ENCODE assay signal across 12 cellular contexts in genomic region chr3:133674290-133674912, GRCh38. TPM values are rescaled to one million over a fixed set of nuclear protein-coding genes. Genes with fewer than 3 reads are reported as not detected.
DNase-seq lines count a peak whose midpoint lies in the region; ATAC-seq and TF ChIP-seq lines count a peak whose summit lies in the region.
"Had no signal": no experiment of that assay in that cellular context is flagged by ENCODE, and none has a peak within 500 bp of the region (broad histone marks: within the 10 kb centered on the region; RNA-seq: fewer than 3 reads in every experiment).

No MANE protein-coding gene starts in this region.

- no peaks in the 10 kb centered on the region for H4K20me1 ChIP-seq in neural cell (ENCODE audit: insufficient read depth)

- DNase-seq in left ventricle myocardium inferior, result no peak
- DNase-seq in cardiac septum (ENCODE audit: low spot score), result no peak
- DNase-seq in endodermal cell, result peak; percentile 67
- DNase-seq in aorta, result no peak
- no peak for DNase-seq in GM19238 (ENCODE audit: insufficient read length, low spot score)
- no peak for DNase-seq in stimulated activated CD4-positive, alpha-beta T cell treated with anti-CD3 and anti-CD28 coated beads, Interleukin-1b, Interleukin-23, amount 100 ng/mL, for 48 hours
- no peak for DNase-seq in SKM-1 (lab: John Stamatoyannopoulos, UW; ENCODE audit: unreplicated experiment)
- DNase-seq: naive thymus-derived CD8-positive, alpha-beta T cell; SIG-M5; WERI-Rb-1 had no signal

- no peaks in the 10 kb centered on the region for H3K79me2 ChIP-seq in neural cell (replicated peaks; ENCODE audit: insufficient read depth, low read length)

- H3K9ac ChIP-seq in endodermal cell (ENCODE audit: extremely low read depth, low read length, poor library complexity, severe bottlenecking) (no peak overlapping the region), neural cell (ENCODE audit: low read length) (no peak overlapping the region)

- ATAC-seq in aorta (ENCODE audit: low FRiP score), result peak; percentile 26

- peaks cover 57% of the 10 kb centered on the region for H3K27me3 Mint-ChIP-seq in endodermal cell (ENCODE audit: insufficient read depth)

- 10 to 11% methylated on average over 21 to 47 of the region's 47 CpGs for WGBS in endodermal cell (ENCODE audit: insufficient coverage in 1 of 2, insufficient read length in 1 of 2), 2 experiments
- 3 to 4% methylated on average over 47 of the region's 47 CpGs for WGBS in aorta, 2 donors

- H3K4me1 ChIP-seq in left ventricle myocardium inferior, result peaks cover 11% of the 10 kb centered on the region
- no peaks in the 10 kb centered on the region for H3K4me1 ChIP-seq in endodermal cell (ENCODE audit: control insufficient read depth, insufficient read depth, low read length)
- H3K4me1 ChIP-seq in aorta (ENCODE audit: control insufficient read depth in 1 of 2, insufficient read depth in 2 of 2, low read length in 2 of 2), result no peaks in the 10 kb centered on the region

- no peaks in the 10 kb centered on the region for H3K36me3 ChIP-seq in left ventricle myocardium inferior
- H3K36me3 ChIP-seq in endodermal cell (ENCODE audit: control insufficient read depth, insufficient read depth, low read length), result no peaks in the 10 kb centered on the region
- H3K36me3 ChIP-seq in neural cell (ENCODE audit: insufficient read depth, low read length), result no peaks in the 10 kb centered on the region
- no peaks in the 10 kb centered on the region for H3K36me3 ChIP-seq in aorta (ENCODE audit: control insufficient read depth in 1 of 2, insufficient read depth in 2 of 2, low read length in 1 of 2)
- H3K36me3 ChIP-seq: WERI-Rb-1 had no signal

- no peak for TF ChIP-seq EP300 in neural cell (conservative IDR thresholded peaks at IDR 0.05; ENCODE audit: poor library complexity, severe bottlenecking)

- H3K4me3 ChIP-seq in left ventricle myocardium inferior (peak overlapping the region; percentile 52), endodermal cell (ENCODE audit: low read length) (peak overlapping the region; percentile 69), neural cell (ENCODE audit: low read length) (peak overlapping the region; percentile 63), aorta (ENCODE audit: low read length in 2 of 2) (no peak overlapping the region)

- peaks cover 10% of the 10 kb centered on the region for H3K9me3 ChIP-seq in left ventricle myocardium inferior (replicated peaks)
- no peaks in the 10 kb centered on the region for H3K9me3 ChIP-seq in endodermal cell (ENCODE audit: control insufficient read depth, low read length)
- H3K9me3 ChIP-seq in neural cell (ENCODE audit: low read length), result no peaks in the 10 kb centered on the region
- peaks cover 2% of the 10 kb centered on the region for H3K9me3 ChIP-seq in aorta (ENCODE audit: control insufficient read depth, low read length)

- H3F3A ChIP-seq in neural cell (ENCODE audit: insufficient read depth, low read length, poor library complexity, severe bottlenecking), result no peaks in the 10 kb centered on the region

- TF ChIP-seq RAD21 in neural cell (conservative IDR thresholded peaks at IDR 0.05), result no peak

- H3K4me2 ChIP-seq in neural cell (ENCODE audit: low read length), result no peak overlapping the region

- no peaks in the 10 kb centered on the region for H3K36me3 Mint-ChIP-seq in endodermal cell (ENCODE audit: low read depth)

- H2AFZ ChIP-seq in neural cell (ENCODE audit: low read depth, low read length), result no peak overlapping the region

- peak overlapping the region; percentile 63 for H3K4me3 Mint-ChIP-seq in endodermal cell
- H3K4me3 Mint-ChIP-seq: stimulated activated naive CD8-positive, alpha-beta T cell treated with anti-CD3 and anti-CD28 coated beads, Interleukin-15, Interleukin-2, amounts not matched to agents 100 ng/mL and 50 ng/mL, for 24 hours had no signal

- H3K27ac Mint-ChIP-seq in endodermal cell, result no peak overlapping the region
- H3K27ac Mint-ChIP-seq: stimulated activated naive CD8-positive, alpha-beta T cell treated with anti-CD3 and anti-CD28 coated beads, Interleukin-15, Interleukin-2, amounts not matched to agents 100 ng/mL and 50 ng/mL, for 24 hours had no signal

- TF ChIP-seq CTCF in left ventricle myocardium inferior (IDR thresholded peaks at IDR 0.05; ENCODE audit: borderline replicate concordance) (no peak), endodermal cell (conservative IDR thresholded peaks at IDR 0.05) (peak; percentile 40), neural cell (IDR thresholded peaks at IDR 0.05; ENCODE audit: poor library complexity, severe bottlenecking) (no peak)

- H3K27me3 ChIP-seq in left ventricle myocardium inferior (ENCODE audit: low read depth) (peaks cover 41% of the 10 kb centered on the region), endodermal cell (ENCODE audit: control insufficient read depth, insufficient read depth, low read length, poor library complexity, severe bottlenecking) (peaks cover 55% of the 10 kb centered on the region), neural cell (ENCODE audit: insufficient read depth, low read depth, low read length) (peaks cover 25% of the 10 kb centered on the region), aorta (ENCODE audit: control insufficient read depth in 1 of 2, insufficient read depth in 2 of 2, low read length in 1 of 2) (no peaks in the 10 kb centered on the region)

- no peaks in the 10 kb centered on the region for H3K9me2 ChIP-seq in neural cell (ENCODE audit: insufficient read depth, low read length)

- peaks cover 10% of the 10 kb centered on the region for H3K9me3 Mint-ChIP-seq in endodermal cell
- H3K9me3 Mint-ChIP-seq: stimulated activated naive CD8-positive, alpha-beta T cell treated with anti-CD3 and anti-CD28 coated beads, Interleukin-15, Interleukin-2, amounts not matched to agents 100 ng/mL and 50 ng/mL, for 24 hours had no signal

- H3K27ac ChIP-seq in left ventricle myocardium inferior (replicated peaks) (no peak overlapping the region), endodermal cell (ENCODE audit: low read depth, low read length) (no peak overlapping the region), neural cell (ENCODE audit: low read length) (no peak overlapping the region), aorta (ENCODE audit: low read depth in 1 of 2, low read length in 2 of 2) (no peak overlapping the region)
- H3K27ac ChIP-seq: WERI-Rb-1 had no signal

- intact Hi-C loops in left ventricle myocardium inferior (cut with micrococcal nuclease) (no loop called here), cardiac septum (cut with DNase I) (no loop called here), aorta (cut with DNase I) (no loop called here)

- peaks cover 9% of the 10 kb centered on the region for H3K4me1 Mint-ChIP-seq in endodermal cell

TF ChIP-seq in neural cell, 6 proteins besides CTCF, POLR2A, EP300 and RAD21:
- TF ChIP-seq POLR2AphosphoS5 (IDR thresholded peaks at IDR 0.05), result no peak
- no peak for TF ChIP-seq REST (IDR thresholded peaks at IDR 0.05; ENCODE audit: borderline replicate concordance)
- TF ChIP-seq TAF1 (IDR thresholded peaks at IDR 0.05; ENCODE audit: low read depth), result no peak
- no peak for TF ChIP-seq EZH2 (IDR thresholded peaks at IDR 0.05; ENCODE audit: borderline replicate concordance, insufficient read depth, low read length, poor library complexity, severe bottlenecking)
- TF ChIP-seq MXI1 (conservative IDR thresholded peaks at IDR 0.05; ENCODE audit: poor library complexity, severe bottlenecking), result no peak
- no peak for TF ChIP-seq SMC3 (conservative IDR thresholded peaks at IDR 0.05; ENCODE audit: poor library complexity)

RNA-seq across cellular contexts. Expression of gene TOPBP1, which starts 12.7 kb away (rescaled TPM):
- 10.4 TPM for total RNA-seq in left ventricle myocardium inferior
- 11.0 TPM for total RNA-seq in cardiac septum
- 10 to 100 TPM; 49.2 to 52.3 TPM for total RNA-seq in endodermal cell
- polyA plus RNA-seq in endodermal cell (2013, experiment 1 of 2), result 47.2 TPM
- 42.1 TPM for polyA plus RNA-seq in endodermal cell (2013, experiment 2 of 2)
- 32.5 and 46.6 TPM in 2 replicates for polyA plus RNA-seq in neural cell
- 63.9 and 67.9 TPM in 2 replicates for polyA minus RNA-seq in neural cell
- 10 to 100 TPM; 16.8 to 23.2 TPM for total RNA-seq in aorta
- 10 to 100 TPM in 1 of 2 donors, 1 to 10 TPM in 1; 8.4 to 17.7 TPM for polyA plus RNA-seq in aorta

Comparison
In these comparisons a context has a peak if more than half of its experiments do, and no peak if none do; other contexts are left out.
1. H3K4me3 ChIP-seq: peak in left ventricle myocardium inferior (single experiment), endodermal cell (single experiment) and neural cell (single experiment); none in aorta (0 of 2).